In the genomic region with DNA sequence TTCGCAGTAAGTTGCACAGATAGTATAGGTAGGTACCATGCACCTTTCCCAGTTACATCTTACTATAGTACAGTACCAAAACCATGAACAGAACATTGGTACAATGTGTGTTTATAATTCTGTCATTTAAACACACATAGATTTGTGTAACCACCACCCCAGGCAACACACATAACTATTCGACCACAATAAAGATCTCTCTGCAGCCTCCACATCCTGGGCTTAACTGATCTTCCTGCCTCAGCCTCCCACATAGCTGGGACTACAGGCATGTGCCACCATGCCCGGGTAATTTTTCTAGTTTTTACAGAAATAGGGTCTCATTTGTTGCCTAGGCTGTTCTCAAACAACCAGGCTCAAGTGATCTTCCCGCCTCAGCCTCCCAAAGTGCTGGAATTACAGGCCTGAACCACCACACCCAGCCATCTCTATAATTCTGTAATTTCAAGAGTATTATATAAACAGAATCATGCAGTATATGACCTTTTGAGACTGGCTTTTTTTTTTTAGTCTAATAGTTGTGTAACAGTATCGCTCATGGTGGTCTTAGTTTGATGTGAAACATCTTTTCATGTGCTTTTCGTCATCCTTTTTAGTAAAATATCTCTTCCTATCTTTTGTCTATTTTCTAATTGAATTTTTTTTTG, we compare ENCODE assay signal across 24 cellular contexts. TPM values are rescaled to one million over a fixed set of nuclear protein-coding genes. Genes with fewer than 3 reads are reported as not detected.
DNase-seq lines count a peak whose midpoint lies in the region; ATAC-seq and TF ChIP-seq lines count a peak whose summit lies in the region.
"Had no signal": no experiment of that assay in that cellular context is flagged by ENCODE, and none has a peak within 500 bp of the region (broad histone marks: within the 10 kb centered on the region; RNA-seq: fewer than 3 reads in every experiment).

No MANE protein-coding gene starts in this region.

- no peaks in the 10 kb centered on the region for H3K27me3 Mint-ChIP-seq in activated T-cell treated with anti-CD3 and anti-CD28 coated beads, Interleukin-2, amount 50 U/mL, for 4 hours (ENCODE audit: low read depth)
- no peaks in the 10 kb centered on the region for H3K27me3 Mint-ChIP-seq in activated CD8-positive, alpha-beta T cell treated with anti-CD3 and anti-CD28 coated beads for 36 hours
- no peaks in the 10 kb centered on the region for H3K27me3 Mint-ChIP-seq in central memory CD8-positive, alpha-beta T cell
- no peaks in the 10 kb centered on the region for H3K27me3 Mint-ChIP-seq in stimulated activated naive CD8-positive, alpha-beta T cell treated with anti-CD3 and anti-CD28 coated beads, Interleukin-15, Interleukin-2, amounts not matched to agents 100 ng/mL and 50 ng/mL, for 24 hours

- H3K36me3 Mint-ChIP-seq in activated T-cell treated with anti-CD3 and anti-CD28 coated beads, Interleukin-2, amount 50 U/mL, for 4 hours (ENCODE audit: insufficient read depth) = peaks cover 28% of the 10 kb centered on the region
- peaks cover 48% of the 10 kb centered on the region for H3K36me3 Mint-ChIP-seq in activated CD8-positive, alpha-beta T cell treated with anti-CD3 and anti-CD28 coated beads for 36 hours (ENCODE audit: low read depth)
- H3K36me3 Mint-ChIP-seq in central memory CD8-positive, alpha-beta T cell (ENCODE audit: insufficient read depth) = peaks cover 15% of the 10 kb centered on the region
- peaks cover 68% of the 10 kb centered on the region for H3K36me3 Mint-ChIP-seq in stimulated activated naive CD8-positive, alpha-beta T cell treated with anti-CD3 and anti-CD28 coated beads, Interleukin-15, Interleukin-2, amounts not matched to agents 100 ng/mL and 50 ng/mL, for 24 hours (ENCODE audit: low read depth)

- ATAC-seq in activated T-cell treated with anti-CD3 and anti-CD28 coated beads, Interleukin-2, amount 50 U/mL, for 4 hours = peak; percentile 46 to 66
- peak; percentile 85 for ATAC-seq in activated CD8-positive, alpha-beta T cell treated with anti-CD3 and anti-CD28 coated beads for 36 hours
- peak; percentile 87 for ATAC-seq in central memory CD8-positive, alpha-beta T cell (replicated peaks; ENCODE audit: extremely low read depth, poor library complexity, severe bottlenecking)
- no peak for ATAC-seq in HG02763 (IDR thresholded peaks at IDR 0.05; ENCODE audit: unreplicated experiment)
- ATAC-seq: gastrocnemius medialis, left cardiac atrium had no signal

- no peak for TF ChIP-seq CTCF in activated CD8-positive, alpha-beta T cell treated with anti-CD3 and anti-CD28 coated beads for 36 hours (IDR thresholded peaks at IDR 0.05)
- TF ChIP-seq CTCF in left ventricle myocardium inferior (IDR thresholded peaks at IDR 0.05; ENCODE audit: borderline replicate concordance) (no peak), colonic mucosa (IDR thresholded peaks at IDR 0.05) (no peak)

- no peak overlapping the region for H3K9ac ChIP-seq in colonic mucosa (ENCODE audit: low read depth in 2 of 2, low read length in 2 of 2)

- H3K27ac ChIP-seq in left ventricle myocardium inferior (replicated peaks) = no peak overlapping the region
- H3K27ac ChIP-seq in colonic mucosa = no peak overlapping the region
- H3K27ac ChIP-seq: epithelial cell of prostate, gastrocnemius medialis, RWPE1 had no signal

- POLR2A ChIA-PET in activated CD8-positive, alpha-beta T cell treated with anti-CD3 and anti-CD28 coated beads for 36 hours (lab: Charles Lee) = interaction anchor here (0.5 to 4.2 kb wide), 5 partner anchors 13 to 34 kb away, joined by 3 to 24 read pairs (median 3); a partner anchor contains a TSS

- H3K9me3 Mint-ChIP-seq in activated T-cell treated with anti-CD3 and anti-CD28 coated beads, Interleukin-2, amount 50 U/mL, for 4 hours = no peaks in the 10 kb centered on the region
- peaks cover 5% of the 10 kb centered on the region for H3K9me3 Mint-ChIP-seq in activated CD8-positive, alpha-beta T cell treated with anti-CD3 and anti-CD28 coated beads for 36 hours
- no peaks in the 10 kb centered on the region for H3K9me3 Mint-ChIP-seq in central memory CD8-positive, alpha-beta T cell
- peaks cover 4% of the 10 kb centered on the region for H3K9me3 Mint-ChIP-seq in stimulated activated naive CD8-positive, alpha-beta T cell treated with anti-CD3 and anti-CD28 coated beads, Interleukin-15, Interleukin-2, amounts not matched to agents 100 ng/mL and 50 ng/mL, for 24 hours
- H3K9me3 Mint-ChIP-seq: CD14-positive monocyte had no signal

- peaks cover 62% of the 10 kb centered on the region for H3K36me3 ChIP-seq in left ventricle myocardium inferior
- no peaks in the 10 kb centered on the region for H3K36me3 ChIP-seq in colonic mucosa

- H3K9me3 ChIP-seq in left ventricle myocardium inferior (replicated peaks) (no peaks in the 10 kb centered on the region), colonic mucosa (no peaks in the 10 kb centered on the region)
- H3K9me3 ChIP-seq: gastrocnemius medialis had no signal

- H3K4me1 ChIP-seq in left ventricle myocardium inferior (no peaks in the 10 kb centered on the region), colonic mucosa (no peaks in the 10 kb centered on the region)
- H3K4me1 ChIP-seq: gastrocnemius medialis had no signal

- H3K27ac Mint-ChIP-seq in activated CD8-positive, alpha-beta T cell treated with anti-CD3 and anti-CD28 coated beads for 36 hours = peak overlapping the region; percentile 80
- H3K27ac Mint-ChIP-seq in central memory CD8-positive, alpha-beta T cell (ENCODE audit: low read depth) = peak overlapping the region; percentile 71
- H3K27ac Mint-ChIP-seq in stimulated activated naive CD8-positive, alpha-beta T cell treated with anti-CD3 and anti-CD28 coated beads, Interleukin-15, Interleukin-2, amounts not matched to agents 100 ng/mL and 50 ng/mL, for 24 hours = peak overlapping the region; percentile 59

- H3K4me3 Mint-ChIP-seq in activated T-cell treated with anti-CD3 and anti-CD28 coated beads, Interleukin-2, amount 50 U/mL, for 4 hours = no peak overlapping the region
- H3K4me3 Mint-ChIP-seq in activated CD8-positive, alpha-beta T cell treated with anti-CD3 and anti-CD28 coated beads for 36 hours = no peak overlapping the region
- H3K4me3 Mint-ChIP-seq in central memory CD8-positive, alpha-beta T cell = peak overlapping the region; percentile 53
- H3K4me3 Mint-ChIP-seq in stimulated activated naive CD8-positive, alpha-beta T cell treated with anti-CD3 and anti-CD28 coated beads, Interleukin-15, Interleukin-2, amounts not matched to agents 100 ng/mL and 50 ng/mL, for 24 hours = peak overlapping the region; percentile 20
- H3K4me3 Mint-ChIP-seq: CD14-positive monocyte had no signal

- CTCF ChIA-PET in activated CD8-positive, alpha-beta T cell treated with anti-CD3 and anti-CD28 coated beads for 36 hours (lab: Charles Lee) = interaction anchor here (0.7 to 1.5 kb wide), 2 partner anchors 13 to 241 kb away, joined by 3 read pairs; no protein-coding TSS in a partner anchor

- H3K4me3 ChIP-seq in left ventricle myocardium inferior (no peak overlapping the region), colonic mucosa (no peak overlapping the region)
- H3K4me3 ChIP-seq: gastrocnemius medialis had no signal

- H3K4me1 Mint-ChIP-seq in activated T-cell treated with anti-CD3 and anti-CD28 coated beads, Interleukin-2, amount 50 U/mL, for 4 hours (ENCODE audit: low read depth) = peaks cover 32% of the 10 kb centered on the region
- H3K4me1 Mint-ChIP-seq in activated CD8-positive, alpha-beta T cell treated with anti-CD3 and anti-CD28 coated beads for 36 hours (ENCODE audit: low read depth) = peaks cover 35% of the 10 kb centered on the region
- H3K4me1 Mint-ChIP-seq in central memory CD8-positive, alpha-beta T cell = peaks cover 28% of the 10 kb centered on the region
- peaks cover 34% of the 10 kb centered on the region for H3K4me1 Mint-ChIP-seq in stimulated activated naive CD8-positive, alpha-beta T cell treated with anti-CD3 and anti-CD28 coated beads, Interleukin-15, Interleukin-2, amounts not matched to agents 100 ng/mL and 50 ng/mL, for 24 hours (ENCODE audit: low read depth)
- H3K4me1 Mint-ChIP-seq: CD14-positive monocyte had no signal

- H3K27me3 ChIP-seq in left ventricle myocardium inferior (ENCODE audit: low read depth) (no peaks in the 10 kb centered on the region), colonic mucosa (no peaks in the 10 kb centered on the region)
- H3K27me3 ChIP-seq: gastrocnemius medialis had no signal

- DNase-seq in activated T-cell treated with anti-CD3 and anti-CD28 coated beads, Interleukin-2, amount 50 U/mL, for 4 hours = no peak
- DNase-seq in activated T-cell treated with anti-CD3 and anti-CD28 coated beads, Interleukin-2, amount 50 U/mL, for 1 hour = no peak
- no peak for DNase-seq in activated CD8-positive, alpha-beta T cell treated with anti-CD3 and anti-CD28 coated beads for 36 hours
- no peak for DNase-seq in central memory CD8-positive, alpha-beta T cell (ENCODE audit: low spot score in 2 of 2)
- DNase-seq in left ventricle myocardium inferior = no peak
- no peak for DNase-seq in colonic mucosa
- DNase-seq: activated CD8-positive, alpha-beta memory T cell treated with anti-CD3 and anti-CD28 coated beads for 24 hours; dermis blood vessel endothelial cell; DMS79; gastrocnemius medialis; IMR-90; left cardiac atrium; midbrain; NCI-H2029; NCI-H510A; stimulated activated CD4-positive, alpha-beta T cell treated with anti-CD3 and anti-CD28 coated beads, Interleukin-12 subunit alpha, Interleukin-12 subunit beta, amount 100 ng/mL, for 4 hours; trophoblast cell had no signal

- intact Hi-C loops in activated CD8-positive, alpha-beta T cell treated with anti-CD3 and anti-CD28 coated beads for 36 hours (cut with micrococcal nuclease) = no loop called here
- intact Hi-C loops in left ventricle myocardium inferior (cut with micrococcal nuclease) = no loop called here
- intact Hi-C loops in colonic mucosa (cut with DNase I) = no loop called here

RNA-seq across cellular contexts. Expression of a gene that starts 13.3 kb away (rescaled TPM):
- 10 to 100 TPM; 21.0 to 27.4 (median 23.6) TPM for total RNA-seq in activated T-cell treated with anti-CD3 and anti-CD28 coated beads, Interleukin-2, amount 50 U/mL, for 4 hours
- 10 to 100 TPM; 38.9 to 42.1 TPM for total RNA-seq in activated CD8-positive, alpha-beta T cell treated with anti-CD3 and anti-CD28 coated beads for 36 hours
- 21.0 TPM for total RNA-seq in left ventricle myocardium inferior
- total RNA-seq in colonic mucosa = 10 to 100 TPM; 39.0 to 60.2 TPM

RNA-seq across cellular contexts. Expression of a gene that starts 14.7 kb away (rescaled TPM):
- total RNA-seq in activated T-cell treated with anti-CD3 and anti-CD28 coated beads, Interleukin-2, amount 50 U/mL, for 4 hours = 10 to 100 TPM; 59.3 to 62.6 (median 61.6) TPM
- 10 to 100 TPM; 72.7 to 75.6 TPM for total RNA-seq in activated CD8-positive, alpha-beta T cell treated with anti-CD3 and anti-CD28 coated beads for 36 hours
- total RNA-seq in left ventricle myocardium inferior (84.2 TPM), colonic mucosa (10 to 100 TPM; 57.4 to 59.0 TPM)

RNA-seq across cellular contexts. Expression of a gene that starts 19.3 kb away (rescaled TPM):
- total RNA-seq in activated T-cell treated with anti-CD3 and anti-CD28 coated beads, Interleukin-2, amount 50 U/mL, for 4 hours = 10 to 100 TPM; 50.1 to 58.6 (median 58.5) TPM
- 10 to 100 TPM; 72.7 to 74.2 TPM for total RNA-seq in activated CD8-positive, alpha-beta T cell treated with anti-CD3 and anti-CD28 coated beads for 36 hours
- total RNA-seq in left ventricle myocardium inferior = 193 TPM
- total RNA-seq in colonic mucosa = 100 to 1,000 TPM in 1 of 2 donors, 10 to 100 TPM in 1; 77.8 to 156 TPM

RNA-seq across cellular contexts. Expression of a gene that starts 52.0 kb away (rescaled TPM):
- total RNA-seq in activated T-cell treated with anti-CD3 and anti-CD28 coated beads, Interleukin-2, amount 50 U/mL, for 4 hours = 10 to 100 TPM; 10.4 to 11.5 (median 10.5) TPM
- total RNA-seq in activated CD8-positive, alpha-beta T cell treated with anti-CD3 and anti-CD28 coated beads for 36 hours = 1 to 10 TPM; 4.3 to 4.9 TPM
- total RNA-seq in left ventricle myocardium inferior (28.2 TPM), colonic mucosa (10 to 100 TPM in 1 of 2 donors, 1 to 10 TPM in 1; 9.1 to 13.2 TPM)

RNA-seq across cellular contexts. Expression of a gene that starts 57.0 kb away (rescaled TPM):
- total RNA-seq in activated T-cell treated with anti-CD3 and anti-CD28 coated beads, Interleukin-2, amount 50 U/mL, for 4 hours = not detected
- not detected for total RNA-seq in activated CD8-positive, alpha-beta T cell treated with anti-CD3 and anti-CD28 coated beads for 36 hours
- 154 TPM for total RNA-seq in left ventricle myocardium inferior
- total RNA-seq in colonic mucosa = under 1 TPM in 1 of 2 donors, not detected in 1; 0.11 TPM
- total RNA-seq: A673, dermis blood vessel endothelial cell, H4, IMR-90 had no signal

Comparison
In these comparisons a context has a peak if more than half of its experiments do, and no peak if none do; other contexts are left out.
1. H3K4me3 Mint-ChIP-seq: peak in central memory CD8-positive, alpha-beta T cell (single experiment) and stimulated activated naive CD8-positive, alpha-beta T cell treated with anti-CD3 and anti-CD28 coated beads, Interleukin-15, Interleukin-2, amounts not matched to agents 100 ng/mL and 50 ng/mL, for 24 hours (single experiment); none in activated T-cell treated with anti-CD3 and anti-CD28 coated beads, Interleukin-2, amount 50 U/mL, for 4 hours (single experiment) and activated CD8-positive, alpha-beta T cell treated with anti-CD3 and anti-CD28 coated beads for 36 hours (single experiment).
2. Peak in every context shown above with its lines, with median percentiles within 50 percentile points of each other: H3K27ac Mint-ChIP-seq.